ENCODE assay signal across 26 cellular contexts in the genomic region with DNA sequence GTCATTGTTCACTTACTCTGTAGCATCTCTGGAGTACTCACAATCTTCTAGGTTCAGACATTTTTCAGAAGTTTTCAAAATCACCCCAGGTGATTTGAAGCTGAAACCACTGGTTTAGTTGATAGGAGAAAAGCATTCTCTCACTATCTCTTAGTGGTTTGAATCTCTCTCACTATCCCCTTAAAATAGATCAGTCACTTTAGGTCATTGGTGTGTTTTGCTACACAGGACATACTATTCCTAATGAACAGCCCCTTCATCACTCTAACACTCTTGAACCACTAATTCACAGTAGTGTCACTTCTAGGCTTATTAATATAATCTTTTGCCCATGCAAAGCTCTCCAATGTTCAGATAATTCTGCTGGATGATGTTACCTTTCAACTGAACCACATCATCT. TPM values are rescaled to one million over a fixed set of nuclear protein-coding genes. Genes with fewer than 3 reads are reported as not detected.
"Had no signal": no experiment of that assay in that cellular context is flagged by ENCODE, and none has a peak within 500 bp of the region (broad histone marks: within the 10 kb centered on the region; RNA-seq: fewer than 3 reads in every experiment).

No MANE protein-coding gene starts in this region.

- H3K36me3 Mint-ChIP-seq: immature natural killer cell; memory B cell; naive B cell; natural killer cell treated with Interleukin-12 subunit alpha and Interleukin-12 subunit beta and Interleukin-15 and Interleukin-18, amount 100 ng/mL, for 72 hours; stimulated activated effector memory CD8-positive, alpha-beta T cell treated with anti-CD3 and anti-CD28 coated beads, Interleukin-12 subunit alpha, Interleukin-12 subunit beta, amount 100 ng/mL, for 72 hours had no signal

- H3K36me3 ChIP-seq: esophagus muscularis mucosa, prostate gland, right atrium auricular region, stomach, thyroid gland had no signal

- ATAC-seq: mucosa of descending colon; natural killer cell treated with Interleukin-12 subunit alpha and Interleukin-12 subunit beta and Interleukin-15 and Interleukin-18, amount 100 ng/mL, for 72 hours; sciatic nerve; stimulated activated effector memory CD8-positive, alpha-beta T cell treated with anti-CD3 and anti-CD28 coated beads, Interleukin-12 subunit alpha, Interleukin-12 subunit beta, amount 100 ng/mL, for 72 hours had no signal

- H3K4me2 ChIP-seq: smooth muscle cell had no signal

- H3K9me3 ChIP-seq: esophagus muscularis mucosa, mucosa of descending colon, prostate gland, right atrium auricular region, stomach, thyroid gland had no signal

- H3K4me1 Mint-ChIP-seq: immature natural killer cell; naive B cell; stimulated activated effector memory CD8-positive, alpha-beta T cell treated with anti-CD3 and anti-CD28 coated beads, Interleukin-12 subunit alpha, Interleukin-12 subunit beta, amount 100 ng/mL, for 72 hours had no signal

- H3K4me3 ChIP-seq: coronary artery, esophagus muscularis mucosa, lung, mucosa of descending colon, prostate gland, right atrium auricular region, smooth muscle cell, stomach, thyroid gland had no signal

- H3K27me3 Mint-ChIP-seq: type B pancreatic cell had no signal

- DNase-seq: dermis blood vessel endothelial cell; effector memory CD4-positive, alpha-beta T cell; foreskin melanocyte; glutamatergic neuron; hypothalamus; immature natural killer cell; mucosa of descending colon; naive B cell; stimulated activated CD4-positive, alpha-beta T cell treated with anti-CD3 and anti-CD28 coated beads, Interleukin-12 subunit alpha, Interleukin-12 subunit beta, amount 100 ng/mL, for 4 hours; stimulated activated CD4-positive, alpha-beta T cell treated with anti-CD3 and anti-CD28 coated beads, Interleukin-1b, Interleukin-23, amount 100 ng/mL, for 48 hours; stimulated activated CD4-positive, alpha-beta T cell treated with anti-CD3 and anti-CD28 coated beads, Interleukin-4, amount 100 ng/mL, for 24 hours; stimulated activated naive CD4-positive, alpha-beta T cell treated with Interleukin-2 at 50 U/mL for 16 hours; stomach; thyroid gland had no signal

- H3K27me3 ChIP-seq: esophagus muscularis mucosa, right atrium auricular region, stomach, thyroid gland had no signal

- H3K4me1 ChIP-seq: prostate gland, right atrium auricular region had no signal

- H3K4me3 Mint-ChIP-seq: immature natural killer cell; memory B cell; naive B cell; natural killer cell treated with Interleukin-12 subunit alpha and Interleukin-12 subunit beta and Interleukin-15 and Interleukin-18, amount 100 ng/mL, for 72 hours; neural crest cell; stimulated activated effector memory CD8-positive, alpha-beta T cell treated with anti-CD3 and anti-CD28 coated beads, Interleukin-12 subunit alpha, Interleukin-12 subunit beta, amount 100 ng/mL, for 72 hours had no signal

- H3K9me3 Mint-ChIP-seq: memory B cell; stimulated activated effector memory CD8-positive, alpha-beta T cell treated with anti-CD3 and anti-CD28 coated beads, Interleukin-12 subunit alpha, Interleukin-12 subunit beta, amount 100 ng/mL, for 72 hours had no signal

- H3K27ac Mint-ChIP-seq: immature natural killer cell; memory B cell; naive B cell; natural killer cell treated with Interleukin-12 subunit alpha and Interleukin-12 subunit beta and Interleukin-15 and Interleukin-18, amount 100 ng/mL, for 72 hours; stimulated activated effector memory CD8-positive, alpha-beta T cell treated with anti-CD3 and anti-CD28 coated beads, Interleukin-12 subunit alpha, Interleukin-12 subunit beta, amount 100 ng/mL, for 72 hours; type B pancreatic cell had no signal

- H3K27ac ChIP-seq: coronary artery, esophagus muscularis mucosa, prostate gland, right atrium auricular region, stomach, thyroid gland had no signal

RNA-seq across cellular contexts. Expression of a gene that starts 34.5 kb away (rescaled TPM):
- total RNA-seq: natural killer cell treated with Interleukin-12 subunit alpha and Interleukin-12 subunit beta and Interleukin-15 and Interleukin-18, amount 100 ng/mL, for 72 hours had no signal
